Comparison of ENCODE assay signal across 1 cellular context in genomic region chr6:35428421-35429149, GRCh38.
TF ChIP-seq lines count a peak whose summit lies in the region.

No MANE protein-coding gene starts in this region.

TF ChIP-seq in endothelial cell of umbilical vein, 7 proteins besides CTCF, POLR2A, EP300 and RAD21:
- TF ChIP-seq FOS (IDR thresholded peaks at IDR 0.05; ENCODE audit: borderline replicate concordance, insufficient read depth, low read length) = peak; percentile 54
- no peak for TF ChIP-seq MYC (IDR thresholded peaks at IDR 0.05; ENCODE audit: low read depth, low read length)
- peak; percentile 71 for TF ChIP-seq JUN (IDR thresholded peaks at IDR 0.05; ENCODE audit: borderline replicate concordance, insufficient read depth, insufficient read length, low read depth)
- TF ChIP-seq POLR2AphosphoS5 (IDR thresholded peaks at IDR 0.05; ENCODE audit: insufficient read depth, low read depth, low read length) = peak; percentile 16
- TF ChIP-seq GATA2 (IDR thresholded peaks at IDR 0.05; ENCODE audit: insufficient read depth, insufficient read length, low read depth, low read length) = no peak
- TF ChIP-seq MAX (IDR thresholded peaks at IDR 0.05; ENCODE audit: insufficient read depth, insufficient read length) = no peak
